Comparison of ENCODE assay signal across 18 cellular contexts in genomic region chr22:31790240-31790639, GRCh38. TPM values are rescaled to one million over a fixed set of nuclear protein-coding genes. Genes with fewer than 3 reads are reported as not detected.
A peak's percentile ranks its signal among the peaks of the same experiment; 100 is the strongest.
DNase-seq lines count a peak whose midpoint lies in the region; ATAC-seq, FAIRE-seq and TF ChIP-seq lines count a peak whose summit lies in the region.
"Had no signal": no experiment of that assay in that cellular context is flagged by ENCODE, and none has a peak within 500 bp of the region (broad histone marks: within the 10 kb centered on the region; RNA-seq: fewer than 3 reads in every experiment).

No MANE protein-coding gene starts in this region.

- H3K27ac ChIP-seq in GM23338 (ENCODE audit: low read depth) (no peak overlapping the region), OCI-LY7 (ENCODE audit: low read depth, low read length, poor library complexity, severe bottlenecking) (peak overlapping the region; percentile 80), mammary epithelial cell (ENCODE audit: insufficient read depth, low read depth, low read length) (no peak overlapping the region)
- H3K27ac ChIP-seq: coronary artery, esophagus squamous epithelium had no signal

- dilution Hi-C loops in mammary epithelial cell (cut with HindIII; ENCODE audit: low sequenced_read_pairs), result no loop called here

- H2AFZ ChIP-seq in GM23338 (no peak overlapping the region), OCI-LY7 (ENCODE audit: low read length) (no peak overlapping the region), mammary epithelial cell (ENCODE audit: low read depth, low read length) (no peak overlapping the region)

- WGBS in mammary epithelial cell (ENCODE audit: low coverage, missing lambda C conversion rate), result 97% methylated on average over 2 of the region's 2 CpGs

- H3K4me3 ChIP-seq in GM23338 (no peak overlapping the region), OCI-LY7 (ENCODE audit: low read depth, low read length, poor library complexity, severe bottlenecking) (peak overlapping the region; percentile 11), mucosa of descending colon (no peak overlapping the region), mammary epithelial cell (replicated peaks in 1 of 3; ENCODE audit: insufficient read depth in 1 of 3, low read depth in 2 of 3, low read length in 3 of 3) (no peak overlapping the region)
- H3K4me3 ChIP-seq: coronary artery, esophagus squamous epithelium had no signal

- H3K36me3 Mint-ChIP-seq in GM23338 (ENCODE audit: low read depth), result peaks cover 2% of the 10 kb centered on the region; the same call in 2 of the 3 replicates
- H3K36me3 Mint-ChIP-seq in osteocyte (ENCODE audit: unreplicated experiment), result peaks cover 14% of the 10 kb centered on the region

- H3K27ac Mint-ChIP-seq in GM23338 (peak overlapping the region; percentile 75; the same call in 1 of the 2 replicates), osteocyte (ENCODE audit: unreplicated experiment) (no peak overlapping the region)
- H3K27ac Mint-ChIP-seq: activated CD4-positive, alpha-beta T cell treated with anti-CD3 and anti-CD28 coated beads for 36 hours had no signal

- H4K20me1 ChIP-seq in GM23338 (replicated peaks; ENCODE audit: insufficient read depth), result no peaks in the 10 kb centered on the region
- no peaks in the 10 kb centered on the region for H4K20me1 ChIP-seq in OCI-LY7 (ENCODE audit: insufficient read depth, low read length)
- no peaks in the 10 kb centered on the region for H4K20me1 ChIP-seq in mammary epithelial cell (ENCODE audit: insufficient read depth, low read length)

- H3K9me3 Mint-ChIP-seq in GM23338 (no peaks in the 10 kb centered on the region), osteocyte (ENCODE audit: unreplicated experiment) (no peaks in the 10 kb centered on the region)

- POLR2A ChIA-PET in OCI-LY7 (lab: Charles Lee), result interaction anchor here (0.7 kb wide), 1 partner anchor 90 kb away, joined by 3 read pairs; no protein-coding TSS in a partner anchor

- H3K36me3 ChIP-seq in GM23338 (ENCODE audit: insufficient read depth) (no peaks in the 10 kb centered on the region; the same call in 1 of the 2 replicates), OCI-LY7 (ENCODE audit: insufficient read depth, low read length) (peaks cover 52% of the 10 kb centered on the region), mucosa of descending colon (ENCODE audit: low read depth) (no peaks in the 10 kb centered on the region), mammary epithelial cell (ENCODE audit: insufficient read depth, low read length) (peaks cover 9% of the 10 kb centered on the region)

- H3K4me3 Mint-ChIP-seq in GM23338, result no peak overlapping the region
- H3K4me3 Mint-ChIP-seq in osteocyte (ENCODE audit: unreplicated experiment), result no peak overlapping the region
- H3K4me3 Mint-ChIP-seq: activated CD4-positive, alpha-beta T cell treated with anti-CD3 and anti-CD28 coated beads for 36 hours had no signal

- H3K9me2 ChIP-seq in GM23338 (ENCODE audit: insufficient read depth) (no peaks in the 10 kb centered on the region), OCI-LY7 (ENCODE audit: insufficient read depth, low read length) (no peaks in the 10 kb centered on the region)

- FAIRE-seq in GM12892 (lab: Jason Lieb, UNC), result peak; percentile 81

- BruUV-seq in OCI-LY7 (replicated peaks; lab: Mats Ljungman, UMichigan) (no TSS peak), mammary epithelial cell (replicated peaks; lab: Mats Ljungman, UMichigan) (no TSS peak)

- H3K9ac ChIP-seq in mammary epithelial cell (ENCODE audit: insufficient read depth, low read length), result no peak overlapping the region

- H3K4me1 ChIP-seq in GM23338 (ENCODE audit: insufficient read depth) (no peaks in the 10 kb centered on the region), OCI-LY7 (ENCODE audit: insufficient read depth, low read length, poor library complexity, severe bottlenecking) (peaks cover 33% of the 10 kb centered on the region), mucosa of descending colon (ENCODE audit: low read depth) (no peaks in the 10 kb centered on the region), mammary epithelial cell (ENCODE audit: insufficient read depth, low read length) (no peaks in the 10 kb centered on the region)
- H3K4me1 ChIP-seq: esophagus squamous epithelium had no signal

- no peaks in the 10 kb centered on the region for H3K9me3 ChIP-seq in OCI-LY7 (ENCODE audit: low read length)
- no peaks in the 10 kb centered on the region for H3K9me3 ChIP-seq in mucosa of descending colon
- H3K9me3 ChIP-seq in mammary epithelial cell (replicated peaks; ENCODE audit: insufficient read depth, low read length), result no peaks in the 10 kb centered on the region
- H3K9me3 ChIP-seq: esophagus squamous epithelium had no signal

- no peak for TF ChIP-seq CTCF in GM23338 (conservative IDR thresholded peaks at IDR 0.05; ENCODE audit: low read depth in 2 of 2)
- TF ChIP-seq CTCF in OCI-LY7 (conservative IDR thresholded peaks at IDR 0.05; ENCODE audit: low read length), result 0 out of 2 replicates have a peak, but pooled peaks have one; percentile 17
- no peak for TF ChIP-seq CTCF in mucosa of descending colon (IDR thresholded peaks at IDR 0.05)
- TF ChIP-seq CTCF in osteocyte (IDR thresholded peaks at IDR 0.05), result no peak
- TF ChIP-seq CTCF in mammary epithelial cell (conservative IDR thresholded peaks at IDR 0.05 in 1 of 2, IDR thresholded peaks at IDR 0.05 in 1 of 2; ENCODE audit: extremely low read depth in 1 of 2, insufficient read depth in 1 of 2, low read depth in 1 of 2, low read length in 2 of 2), result no peak

- in situ Hi-C loops in mammary epithelial cell (cut with MboI; ENCODE audit: low sequenced_read_pairs in 2 of 2), result no loop called here

- no peaks in the 10 kb centered on the region for H3F3A ChIP-seq in GM23338 (replicated peaks; ENCODE audit: low read depth)

- H3K4me2 ChIP-seq in GM23338, result no peak overlapping the region
- H3K4me2 ChIP-seq in OCI-LY7 (ENCODE audit: low read length), result peak overlapping the region; percentile 66
- H3K4me2 ChIP-seq in mammary epithelial cell (ENCODE audit: insufficient read depth, low read depth, low read length), result no peak overlapping the region

- H3K4me1 Mint-ChIP-seq in GM23338, result no peaks in the 10 kb centered on the region; the same call in 1 of the 3 replicates
- no peaks in the 10 kb centered on the region for H3K4me1 Mint-ChIP-seq in osteocyte (ENCODE audit: unreplicated experiment)

- CTCF ChIA-PET in OCI-LY7 (lab: Charles Lee; ENCODE audit: unreplicated experiment), result no interaction called here
- CTCF ChIA-PET in mammary epithelial cell (lab: Charles Lee; ENCODE audit: low non-redundant PET), result no interaction called here

- ATAC-seq in GM23338, result no peak
- peak; percentile 36 for ATAC-seq in mucosa of descending colon
- ATAC-seq: activated CD4-positive, alpha-beta T cell treated with anti-CD3 and anti-CD28 coated beads for 36 hours had no signal

- intact Hi-C loops in OCI-LY7 (cut with micrococcal nuclease; ENCODE audit: unreplicated experiment) (loop anchor here (5.0 kb wide), 1 partner anchor 38 kb away; the partner anchor contains the start of genes DEPDC5 and PRR14L), mucosa of descending colon (cut with DNase I, micrococcal nuclease) (no loop called here), mammary epithelial cell (cut with micrococcal nuclease) (no loop called here)

- no peak for TF ChIP-seq POLR2A in GM12892 (IDR thresholded peaks at IDR 0.05; ENCODE audit: low read depth, low read length)

- H3K79me2 ChIP-seq in GM23338 (replicated peaks; ENCODE audit: insufficient read depth) (no peaks in the 10 kb centered on the region), OCI-LY7 (ENCODE audit: insufficient read depth, low read depth, low read length) (no peaks in the 10 kb centered on the region), mammary epithelial cell (ENCODE audit: insufficient read depth, low read length) (no peaks in the 10 kb centered on the region)

- DNase-seq in GM12892 (ENCODE audit: insufficient read length) (peak; percentile 21), GM23338 (ENCODE audit: low spot score) (no peak), OCI-LY7 (ENCODE audit: low spot score) (peak; percentile 83), mucosa of descending colon (peak in 1 of 3 donors; percentile 6), osteocyte (ENCODE audit: extremely low spot score, unreplicated experiment) (no peak), HPDE6-E6E7 (ENCODE audit: extremely low spot score) (no peak), mammary epithelial cell (no peak), activated gamma-delta T cell treated with Interleukin-2 at 50 U/mL for 16 hours (no peak)
- DNase-seq: activated CD4-positive, alpha-beta T cell treated with anti-CD3 and anti-CD28 coated beads for 36 hours; activated T-cell treated with anti-CD3 and anti-CD28 coated beads, Interleukin-2, amount 50 U/mL, for 48 hours; amniotic stem cell; esophagus squamous epithelium; HCEC 1CT; mesenchymal stem cell; NCI-H1436; NCI-H774; nucleus accumbens had no signal

- H3K27me3 ChIP-seq in GM23338 (ENCODE audit: insufficient read depth) (no peaks in the 10 kb centered on the region), mammary epithelial cell (ENCODE audit: insufficient read depth, low read length) (no peaks in the 10 kb centered on the region)
- H3K27me3 ChIP-seq: esophagus squamous epithelium had no signal

- H3K27me3 Mint-ChIP-seq in GM23338 (ENCODE audit: insufficient read depth, low read depth, poor library complexity) (peaks cover 2% of the 10 kb centered on the region), osteocyte (ENCODE audit: unreplicated experiment) (no peaks in the 10 kb centered on the region)
- H3K27me3 Mint-ChIP-seq: activated CD4-positive, alpha-beta T cell treated with anti-CD3 and anti-CD28 coated beads for 36 hours had no signal

TF ChIP-seq in GM23338, 12 proteins besides CTCF, POLR2A, EP300 and RAD21 (continues in another document):
- TF ChIP-seq EZH2phosphoT487 (IDR thresholded peaks at IDR 0.05; ENCODE audit: unreplicated experiment) (no peak), POLR2AphosphoS5 (IDR thresholded peaks at IDR 0.05; ENCODE audit: low read depth) (no peak), ZNF114 (CRISPR knock-in tag; IDR thresholded peaks at IDR 0.05) (no peak)

RNA-seq across cellular contexts. Expression of gene DEPDC5, which starts 36.4 kb away (rescaled TPM):
- polyA plus RNA-seq in GM12892 (2012; ENCODE audit: missing spikeins), result 19.0 TPM
- 19.7 and 30.1 TPM in 2 replicates for total RNA-seq in GM23338 (2014; rRNA removed; shearing (Covaris generic))
- polyA plus RNA-seq in GM23338 (2016; fragmentation: Nextera tagmentation; extraction: Ambion mirVana), result 18.7 and 21.1 TPM in 2 replicates
- 31.7 and 43.0 TPM in 2 replicates for total RNA-seq in OCI-LY7 (2014; rRNA removed; shearing (Covaris generic))
- total RNA-seq in OCI-LY7 (2022), result 70.4 and 77.1 TPM in 2 replicates
- total RNA-seq in mucosa of descending colon, result 10 to 100 TPM; 48.7 to 53.1 (median 49.5) TPM
- 30.7 and 33.4 TPM in 2 replicates for total RNA-seq in osteocyte
- total RNA-seq in mammary epithelial cell, result 10 to 100 TPM; 14.8 to 23.6 TPM
- polyA plus RNA-seq in mammary epithelial cell, result 7.2 TPM
- 34.5 TPM for polyA minus RNA-seq in mammary epithelial cell

RNA-seq across cellular contexts. Expression of gene PRR14L, which starts 40.3 kb away (rescaled TPM):
- 16.3 TPM for polyA plus RNA-seq in GM12892 (2012; ENCODE audit: missing spikeins)
- total RNA-seq in GM23338 (2014; rRNA removed; shearing (Covaris generic)), result 43.4 and 54.0 TPM in 2 replicates
- polyA plus RNA-seq in GM23338 (2016; fragmentation: Nextera tagmentation; extraction: Ambion mirVana), result 44.3 and 46.3 TPM in 2 replicates
- 15.9 and 21.9 TPM in 2 replicates for total RNA-seq in OCI-LY7 (2014; rRNA removed; shearing (Covaris generic))
- 51.1 and 52.8 TPM in 2 replicates for total RNA-seq in OCI-LY7 (2022)
- 10 to 100 TPM; 61.7 to 64.6 (median 63.5) TPM for total RNA-seq in mucosa of descending colon
- total RNA-seq in osteocyte, result 48.2 and 49.3 TPM in 2 replicates
- 10 to 100 TPM; 28.7 to 39.3 TPM for total RNA-seq in mammary epithelial cell
- 11.7 TPM for polyA plus RNA-seq in mammary epithelial cell
- polyA minus RNA-seq in mammary epithelial cell, result 83.9 TPM

Comparison
In these comparisons a context has a peak if more than half of its experiments do, and no peak if none do; other contexts are left out.
1. DNase-seq: peak in GM12892 (single experiment) and OCI-LY7 (single experiment); none in GM23338 (single experiment), osteocyte (single experiment), HPDE6-E6E7 (single experiment), mammary epithelial cell (single experiment) and activated gamma-delta T cell treated with Interleukin-2 at 50 U/mL for 16 hours (single experiment).